In the genomic region with DNA sequence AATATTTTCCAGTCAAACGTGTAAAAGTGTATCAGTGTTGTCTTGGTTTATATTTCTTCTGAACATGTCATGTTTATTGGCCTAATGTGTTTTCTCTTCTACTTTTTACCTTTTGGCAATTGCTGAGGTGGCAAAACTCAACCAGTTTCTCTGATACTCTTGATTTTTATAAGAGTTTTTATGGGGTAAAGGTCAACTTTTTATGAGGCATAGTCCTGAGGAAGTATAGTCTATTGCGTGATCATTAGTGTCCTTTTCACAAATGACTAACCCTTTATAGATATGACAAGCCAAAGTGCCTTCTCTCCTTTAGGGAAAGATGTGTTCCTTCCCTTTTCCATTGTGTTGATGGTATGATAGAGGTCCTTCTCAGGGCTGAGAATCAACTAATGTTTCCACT, we compare ENCODE assay signal across 17 cellular contexts.
"Had no signal": no experiment of that assay in that cellular context is flagged by ENCODE, and none has a peak within 500 bp of the region (broad histone marks: within the 10 kb centered on the region; RNA-seq: fewer than 3 reads in every experiment).

No MANE protein-coding gene starts in this region.

- DNase-seq: activated CD4-positive, alpha-beta T cell treated with anti-CD3 and anti-CD28 coated beads for 36 hours; activated CD4-positive, alpha-beta T cell treated with anti-CD3 and anti-CD28 coated beads, Interleukin-2, amount 50 U/mL, for 48 hours; activated gamma-delta T cell treated with Interleukin-2 at 50 U/mL for 16 hours; activated naive CD8-positive, alpha-beta T cell treated with anti-CD3 and anti-CD28 coated beads for 36 hours; amniotic stem cell; dorsolateral prefrontal cortex; foreskin keratinocyte; kidney; left lung; occipital lobe; posterior cingulate gyrus; stimulated activated CD4-positive, alpha-beta T cell treated with anti-CD3 and anti-CD28 coated beads, Interleukin-12 subunit alpha, Interleukin-12 subunit beta, amount 100 ng/mL, for 4 hours; stimulated activated CD4-positive, alpha-beta T cell treated with anti-CD3 and anti-CD28 coated beads, Interleukin-1b, Interleukin-23, amount 100 ng/mL, for 48 hours; stimulated activated naive CD4-positive, alpha-beta T cell treated with Interleukin-2 at 50 U/mL for 16 hours; tibial artery had no signal

- H3K9me3 ChIP-seq: left lung, tibial artery had no signal

- H3K4me3 ChIP-seq: cardiac muscle cell, dorsolateral prefrontal cortex, left lung, tibial artery had no signal

- H3K27ac ChIP-seq: cardiac muscle cell, dorsolateral prefrontal cortex, foreskin keratinocyte, left lung, tibial artery had no signal

- H3K4me1 ChIP-seq: tibial artery had no signal

- ATAC-seq: activated CD4-positive, alpha-beta T cell treated with anti-CD3 and anti-CD28 coated beads for 36 hours; foreskin keratinocyte; left lung; WTC11 had no signal

- H3K36me3 ChIP-seq: cardiac muscle cell, left lung, tibial artery had no signal
